29 cellular contexts compared by ENCODE assay signal in the genomic region with DNA sequence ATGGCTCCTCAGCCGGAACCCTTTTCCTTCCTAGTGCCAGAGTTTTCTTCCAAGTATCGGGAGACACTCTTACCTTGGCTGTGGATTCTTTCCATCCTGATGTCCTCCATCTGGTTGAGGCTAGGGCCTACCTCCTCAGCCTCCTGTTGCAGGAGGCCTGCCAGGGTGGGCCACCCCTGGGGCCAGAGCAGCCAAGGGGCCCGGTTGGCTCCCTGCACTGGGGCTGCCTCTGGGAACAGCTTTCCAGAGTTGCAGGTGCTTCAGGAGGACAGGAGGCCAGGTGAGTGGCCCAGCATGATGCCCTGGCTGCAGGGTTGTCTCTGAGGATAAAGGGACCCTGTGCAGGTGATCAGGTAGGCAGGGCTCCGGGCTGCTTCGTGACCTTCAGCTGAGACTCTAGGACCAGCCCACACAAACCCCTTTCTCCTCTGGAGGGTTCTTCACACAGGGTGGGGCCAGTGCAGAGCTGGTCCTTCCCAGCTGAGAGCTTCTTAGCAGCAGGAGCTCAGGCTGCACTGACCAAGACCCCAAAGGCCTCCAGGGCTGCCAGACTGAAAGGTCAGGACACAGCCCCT. TPM values are rescaled to one million over a fixed set of nuclear protein-coding genes. Genes with fewer than 3 reads are reported as not detected.
"Had no signal": no experiment of that assay in that cellular context is flagged by ENCODE, and none has a peak within 500 bp of the region (broad histone marks: within the 10 kb centered on the region; RNA-seq: fewer than 3 reads in every experiment).

No MANE protein-coding gene starts in this region.

- H3K79me2 ChIP-seq: hepatocyte had no signal

- H3K27me3 ChIP-seq: right lobe of liver, tibial nerve had no signal

- H3K36me3 ChIP-seq: esophagus muscularis mucosa, gastroesophageal sphincter, heart left ventricle, left ventricle myocardium inferior, lower lobe of right lung, pancreas, right lobe of liver, thoracic aorta, tibial nerve had no signal

- H3K27ac Mint-ChIP-seq: natural killer cell; progenitor cell of endocrine pancreas; stimulated activated naive B cell treated with anti-CD40 and anti-IgM and Interleukin-4, amounts not matched to agents 10 μg/mL and 1 μg/mL and 100 μg/mL, for 72 hours; stimulated activated naive CD8-positive, alpha-beta T cell treated with anti-CD3 and anti-CD28 coated beads, Interleukin-15, Interleukin-2, amounts not matched to agents 100 ng/mL and 50 ng/mL, for 24 hours had no signal

- ATAC-seq: foreskin keratinocyte; gastroesophageal sphincter; heart left ventricle; left colon; lower lobe of right lung; natural killer cell; pancreas; stimulated activated naive B cell treated with anti-CD40 and anti-IgM and Interleukin-4, amounts not matched to agents 10 μg/mL and 1 μg/mL and 100 μg/mL, for 72 hours had no signal

- H3K27ac ChIP-seq: coronary artery, esophagus muscularis mucosa, foreskin keratinocyte, gastroesophageal sphincter, heart left ventricle, hepatocyte, left ventricle myocardium inferior, lower lobe of right lung, pancreas, right lobe of liver, thoracic aorta, tibial nerve had no signal

- H3K4me1 ChIP-seq: esophagus muscularis mucosa, foreskin keratinocyte, gastroesophageal sphincter, heart left ventricle, left ventricle myocardium inferior, lower lobe of right lung, pancreas, right lobe of liver, tibial nerve had no signal

- H3K9me3 Mint-ChIP-seq: natural killer cell; stimulated activated naive B cell treated with anti-CD40 and anti-IgM and Interleukin-4, amounts not matched to agents 10 μg/mL and 1 μg/mL and 100 μg/mL, for 72 hours; stimulated activated naive CD8-positive, alpha-beta T cell treated with anti-CD3 and anti-CD28 coated beads, Interleukin-15, Interleukin-2, amounts not matched to agents 100 ng/mL and 50 ng/mL, for 24 hours had no signal

- H2AFZ ChIP-seq: hepatocyte had no signal

- H3K9me3 ChIP-seq: esophagus muscularis mucosa, gastroesophageal sphincter, heart left ventricle, left ventricle myocardium inferior, lower lobe of right lung, pancreas, right lobe of liver, thoracic aorta, tibial nerve had no signal

- H3K4me2 ChIP-seq: hepatocyte had no signal

- DNase-seq: dermis blood vessel endothelial cell; effector memory CD4-positive, alpha-beta T cell; foreskin keratinocyte; left ventricle myocardium inferior; lower lobe of right lung; natural killer cell; occipital lobe; small intestine; stimulated activated CD4-positive, alpha-beta T cell treated with anti-CD3 and anti-CD28 coated beads, Interleukin-12 subunit alpha, Interleukin-12 subunit beta, amount 100 ng/mL, for 4 hours; stimulated activated CD4-positive, alpha-beta T cell treated with anti-CD3 and anti-CD28 coated beads, Interleukin-1b, Interleukin-23, amount 100 ng/mL, for 48 hours; stimulated activated CD4-positive, alpha-beta T cell treated with anti-CD3 and anti-CD28 coated beads, Interleukin-4, amount 100 ng/mL, for 1 hour; stimulated activated naive B cell treated with anti-CD40 and anti-IgM and Interleukin-4, amounts not matched to agents 10 μg/mL and 1 μg/mL and 100 μg/mL, for 72 hours had no signal

- FAIRE-seq: endothelial cell of umbilical vein, pancreas, small intestine had no signal

- H3K36me3 Mint-ChIP-seq: natural killer cell; stimulated activated naive B cell treated with anti-CD40 and anti-IgM and Interleukin-4, amounts not matched to agents 10 μg/mL and 1 μg/mL and 100 μg/mL, for 72 hours had no signal

- H3K4me1 Mint-ChIP-seq: natural killer cell; stimulated activated naive B cell treated with anti-CD40 and anti-IgM and Interleukin-4, amounts not matched to agents 10 μg/mL and 1 μg/mL and 100 μg/mL, for 72 hours had no signal

- H3K4me3 Mint-ChIP-seq: natural killer cell; stimulated activated naive B cell treated with anti-CD40 and anti-IgM and Interleukin-4, amounts not matched to agents 10 μg/mL and 1 μg/mL and 100 μg/mL, for 72 hours; stimulated activated naive CD8-positive, alpha-beta T cell treated with anti-CD3 and anti-CD28 coated beads, Interleukin-15, Interleukin-2, amounts not matched to agents 100 ng/mL and 50 ng/mL, for 24 hours had no signal

- H3K4me3 ChIP-seq: coronary artery, esophagus muscularis mucosa, gastroesophageal sphincter, heart left ventricle, hepatocyte, left ventricle myocardium inferior, lower lobe of right lung, pancreas, right lobe of liver, thoracic aorta, tibial nerve had no signal

RNA-seq across cellular contexts. Expression of a gene that starts 5.3 kb away (rescaled TPM):
- total RNA-seq: dermis blood vessel endothelial cell, endothelial cell of umbilical vein, epithelial cell of proximal tubule, esophagus muscularis mucosa, foreskin keratinocyte, gastroesophageal sphincter, kidney epithelial cell, left ventricle myocardium inferior, mesenteric fat pad, natural killer cell, occipital lobe, pancreas, right lobe of liver, thoracic aorta, tibial nerve had no signal
- polyA plus RNA-seq: endothelial cell of umbilical vein, foreskin keratinocyte, heart left ventricle, neural cell, small intestine had no signal

RNA-seq across cellular contexts. Expression of a gene that starts 17.7 kb away (rescaled TPM):
- total RNA-seq: dermis blood vessel endothelial cell, endothelial cell of umbilical vein, foreskin keratinocyte, natural killer cell had no signal
- polyA plus RNA-seq: endothelial cell of umbilical vein, foreskin keratinocyte, neural cell had no signal
